19 cellular contexts compared by ENCODE assay signal in genomic region chr11:131865860-131866259, GRCh38.
"Had no signal": no experiment of that assay in that cellular context is flagged by ENCODE, and none has a peak within 500 bp of the region (broad histone marks: within the 10 kb centered on the region; RNA-seq: fewer than 3 reads in every experiment).

No MANE protein-coding gene starts in this region.

- H3K4me1 ChIP-seq: colonic mucosa, left ventricle myocardium inferior, psoas muscle, sigmoid colon, uterus had no signal

- H3K27me3 ChIP-seq: colonic mucosa, foreskin keratinocyte, neutrophil, sigmoid colon, uterus had no signal

- H3K36me3 Mint-ChIP-seq: natural killer cell treated with Interleukin-12 subunit alpha and Interleukin-12 subunit beta and Interleukin-15 and Interleukin-18, amount 100 ng/mL, for 72 hours; type B pancreatic cell had no signal

- H3K27ac Mint-ChIP-seq: natural killer cell treated with Interleukin-12 subunit alpha and Interleukin-12 subunit beta and Interleukin-15 and Interleukin-18, amount 100 ng/mL, for 72 hours; type B pancreatic cell had no signal

- H3K9me3 Mint-ChIP-seq: type B pancreatic cell had no signal

- H3K9me3 ChIP-seq: colonic mucosa, left ventricle myocardium inferior, neutrophil, psoas muscle, sigmoid colon, uterus had no signal

- ATAC-seq: foreskin keratinocyte; left cardiac atrium; natural killer cell treated with Interleukin-12 subunit alpha and Interleukin-12 subunit beta and Interleukin-15 and Interleukin-18, amount 100 ng/mL, for 72 hours; psoas muscle had no signal

- H3K4me3 Mint-ChIP-seq: natural killer cell treated with Interleukin-12 subunit alpha and Interleukin-12 subunit beta and Interleukin-15 and Interleukin-18, amount 100 ng/mL, for 72 hours; type B pancreatic cell had no signal

- H3K27ac ChIP-seq: colonic mucosa, foreskin keratinocyte, left ventricle myocardium inferior, neutrophil, psoas muscle, sigmoid colon, skin epidermis, uterus had no signal

- H3K36me3 ChIP-seq: colonic mucosa, left ventricle myocardium inferior, neutrophil, sigmoid colon, uterus had no signal

- DNase-seq: colonic mucosa; dermis blood vessel endothelial cell; foreskin keratinocyte; kidney; left cardiac atrium; left ventricle myocardium inferior; mesenchymal stem cell; midbrain; psoas muscle; retina; sigmoid colon; stimulated activated CD4-positive, alpha-beta T cell treated with anti-CD3 and anti-CD28 coated beads, Interleukin-2, amount 100 ng/mL, for 24 hours; stimulated activated naive CD4-positive, alpha-beta T cell treated with Interleukin-2 at 50 U/mL for 16 hours; uterus had no signal

- H3K4me3 ChIP-seq: colonic mucosa, left ventricle myocardium inferior, lung, psoas muscle, sigmoid colon, skin epidermis, uterus had no signal
